In genomic region chr11:19259487-19260345, GRCh38 we compare ENCODE assay signal across 9 cellular contexts. TPM values are rescaled to one million over a fixed set of nuclear protein-coding genes. Genes with fewer than 3 reads are reported as not detected.
DNase-seq lines count a peak whose midpoint lies in the region; ATAC-seq and TF ChIP-seq lines count a peak whose summit lies in the region.
"Had no signal": no experiment of that assay in that cellular context is flagged by ENCODE, and none has a peak within 500 bp of the region (broad histone marks: within the 10 kb centered on the region; RNA-seq: fewer than 3 reads in every experiment).

No MANE protein-coding gene starts in this region.

- no peaks in the 10 kb centered on the region for H4K20me1 ChIP-seq in SU-DHL-6 (ENCODE audit: low read depth, low read length)

- no peaks in the 10 kb centered on the region for H3F3A ChIP-seq in SU-DHL-6 (ENCODE audit: insufficient read depth)

- H3K9me3 ChIP-seq in BE2C (no peaks in the 10 kb centered on the region), SU-DHL-6 (ENCODE audit: insufficient read depth, low read length) (no peaks in the 10 kb centered on the region), gastrocnemius medialis (no peaks in the 10 kb centered on the region)

- no peak overlapping the region for H2AFZ ChIP-seq in SU-DHL-6 (ENCODE audit: low read depth, low read length, severe bottlenecking)

- peak; percentile 71 for ATAC-seq in GM19023 (IDR thresholded peaks at IDR 0.05; ENCODE audit: unreplicated experiment)
- peak; percentile 72 for ATAC-seq in left ventricle myocardium superior
- ATAC-seq in gastrocnemius medialis = peak; percentile 68 to 81
- ATAC-seq in GM18505 (IDR thresholded peaks at IDR 0.05; ENCODE audit: unreplicated experiment) = no peak

- no peaks in the 10 kb centered on the region for H3K9me2 ChIP-seq in SU-DHL-6 (replicated peaks; ENCODE audit: insufficient read depth, low read length)

- H3K4me3 ChIP-seq in BE2C (ENCODE audit: low read depth, low read length) (peak overlapping the region; percentile 19; the same call in 1 of the 2 replicates), SU-DHL-6 (ENCODE audit: insufficient read depth, low read length, poor library complexity, severe bottlenecking) (no peak overlapping the region), gastrocnemius medialis (peak overlapping the region in 2 of 4 donors; percentile 17 to 26)
- H3K4me3 ChIP-seq: SK-N-MC had no signal

- peak overlapping the region; percentile 9 for H3K4me2 ChIP-seq in SU-DHL-6 (ENCODE audit: low read depth, low read length, poor library complexity, severe bottlenecking)

- intact Hi-C loops in left ventricle myocardium superior (cut with micrococcal nuclease) = no loop called here
- intact Hi-C loops in gastrocnemius medialis (cut with DNase I; ENCODE audit: low total_unique reads) = loop anchor here (2.0 kb wide), 1 partner anchor 293 kb away; no protein-coding TSS in a partner anchor

- TF ChIP-seq CTCF in BE2C (IDR thresholded peaks at IDR 0.05; ENCODE audit: low read depth, low read length) = peak; percentile 81
- peak; percentile 98 for TF ChIP-seq CTCF in SU-DHL-6 (IDR thresholded peaks at IDR 0.05; ENCODE audit: insufficient read depth, low read length, poor library complexity, severe bottlenecking)
- TF ChIP-seq CTCF in gastrocnemius medialis (IDR thresholded peaks at IDR 0.05 in 4 of 5, conservative IDR thresholded peaks at IDR 0.05 in 1 of 5) = peak; percentile 69 to 94 (median 75)

- H3K9ac ChIP-seq in SU-DHL-6 (ENCODE audit: low read length) = no peak overlapping the region

- TF ChIP-seq POLR2A in gastrocnemius medialis (IDR thresholded peaks at IDR 0.05) (no peak), GM18505 (IDR thresholded peaks at IDR 0.05; ENCODE audit: borderline replicate concordance, extremely low read depth, insufficient read depth, insufficient read length) (no peak)

- H3K27me3 ChIP-seq in BE2C = no peaks in the 10 kb centered on the region
- H3K27me3 ChIP-seq in SU-DHL-6 (ENCODE audit: low read length) = no peaks in the 10 kb centered on the region
- H3K27me3 ChIP-seq in gastrocnemius medialis = no peaks in the 10 kb centered on the region

- in situ Hi-C loops in KBM-7 (cut with MboI; ENCODE audit: low pct_unique_long_range_greater_than_20kb, low sequenced_read_pairs) (no loop called here), gastrocnemius medialis (cut with MboI; ENCODE audit: low sequenced_read_pairs in 4 of 4) (no loop called here)

- H3K79me2 ChIP-seq in SU-DHL-6 (ENCODE audit: insufficient read depth, low read length) = no peaks in the 10 kb centered on the region

- H3K36me3 ChIP-seq in BE2C = no peaks in the 10 kb centered on the region
- no peaks in the 10 kb centered on the region for H3K36me3 ChIP-seq in SU-DHL-6 (ENCODE audit: low read length)
- H3K36me3 ChIP-seq in gastrocnemius medialis = no peaks in the 10 kb centered on the region

- H3K27ac ChIP-seq in SU-DHL-6 (ENCODE audit: low read depth, low read length) (no peak overlapping the region), gastrocnemius medialis (no peak overlapping the region)
- H3K27ac ChIP-seq: SK-N-MC had no signal

- DNase-seq in BE2C (peak; percentile 49), KBM-7 (peak; percentile 83), amniotic epithelial cell (ENCODE audit: low read depth) (peak; percentile 24), left ventricle myocardium superior (peak; percentile 82), gastrocnemius medialis (peak; percentile 15 to 56)

- H3K4me1 ChIP-seq in BE2C = no peaks in the 10 kb centered on the region
- H3K4me1 ChIP-seq in gastrocnemius medialis = no peaks in the 10 kb centered on the region

RNA-seq across cellular contexts. Expression of gene E2F8, which starts 19.0 kb away (rescaled TPM):
- 0.40 TPM for polyA plus RNA-seq in BE2C (2012; ENCODE audit: insufficient read depth, insufficient read length, low read depth)
- total RNA-seq in left ventricle myocardium superior (5.8 TPM), gastrocnemius medialis (under 1 TPM in 3 of 4 donors, not detected in 1; 0.39 to 0.80 (median 0.78) TPM)

RNA-seq across cellular contexts. Expression of gene CSRP3, which starts 57.9 kb away (rescaled TPM):
- not detected for polyA plus RNA-seq in BE2C (2012; ENCODE audit: insufficient read depth, insufficient read length, low read depth)
- total RNA-seq in left ventricle myocardium superior = 1,162 TPM
- total RNA-seq in gastrocnemius medialis = 100 to 1,000 TPM in 2 of 4 donors, 10 to 100 TPM in 1, 1 to 10 TPM in 1; 2.2 to 300 (median 89.5) TPM

Comparison
In these comparisons a context has a peak if more than half of its experiments do, and no peak if none do; other contexts are left out.
1. DNase-seq: peak in every context shown above with its lines; median percentile 83 in KBM-7; 82 in left ventricle myocardium superior; 49 in BE2C; 36 in gastrocnemius medialis; 24 in amniotic epithelial cell.